Comparison of ENCODE assay signal across 1 cellular context in the genomic region with DNA sequence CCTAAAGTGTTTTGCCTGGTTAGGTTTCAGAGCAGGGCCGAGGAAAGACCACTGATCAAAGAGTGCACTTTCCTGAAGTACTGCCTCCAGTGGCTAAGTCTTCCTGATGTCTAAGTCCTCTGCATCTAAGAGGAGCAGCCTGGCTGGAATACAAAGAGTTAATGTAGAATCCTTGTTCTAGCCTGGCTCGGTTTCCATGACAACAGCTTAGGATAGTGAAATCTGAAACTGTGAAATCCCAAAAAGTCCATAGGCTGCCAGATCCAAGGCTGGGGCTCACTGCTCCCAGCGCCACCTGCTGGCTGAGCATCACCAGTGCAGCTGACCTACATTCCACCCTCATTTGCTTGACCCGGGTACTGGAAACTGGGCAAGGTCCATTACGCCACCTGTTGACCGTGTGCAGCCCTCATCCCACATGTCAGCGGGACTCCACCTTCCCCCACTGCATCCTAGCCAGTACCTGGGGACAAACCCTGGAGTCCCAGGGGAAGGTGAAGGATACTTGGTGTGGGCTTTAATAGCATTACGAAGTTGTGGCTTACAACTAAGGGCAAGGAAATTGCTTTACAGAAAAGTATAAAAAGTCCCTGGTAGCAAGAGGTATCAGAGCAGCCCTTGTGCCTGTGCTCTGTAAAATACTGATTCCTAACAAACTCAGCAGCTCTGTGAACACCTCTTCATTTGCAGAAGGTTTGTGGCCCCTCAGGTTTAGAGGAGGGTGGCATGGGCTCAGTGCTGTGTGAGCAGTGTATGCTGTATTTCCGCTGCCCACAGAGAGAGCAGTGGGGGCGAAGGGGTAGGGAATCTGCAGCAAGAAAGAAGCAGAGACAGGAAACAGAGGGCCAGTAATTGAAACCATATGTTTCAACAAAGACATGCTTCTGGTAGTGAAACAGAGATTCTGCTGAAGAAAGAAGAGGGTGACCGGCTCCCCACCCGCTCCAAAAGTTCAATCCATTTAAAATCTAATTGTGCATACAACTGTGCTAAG.
TF ChIP-seq lines count a peak whose summit lies in the region.

No MANE protein-coding gene starts in this region.

TF ChIP-seq in H1, 55 proteins besides CTCF, POLR2A, EP300 and RAD21:
- TF ChIP-seq SP1 (IDR thresholded peaks at IDR 0.05; ENCODE audit: low read depth, low read length) (peak; percentile 69; the same call in 1 of the 2 replicates), CBX8 (IDR thresholded peaks at IDR 0.05; ENCODE audit: borderline replicate concordance, low read depth, low read length) (no peak), TCF12 (IDR thresholded peaks at IDR 0.05; ENCODE audit: low read depth, low read length) (peak; percentile 87; the same call in 1 of the 2 replicates), TEAD4 (IDR thresholded peaks at IDR 0.05; ENCODE audit: low read depth, low read length) (peak; percentile 98), SIX5 (IDR thresholded peaks at IDR 0.05; ENCODE audit: low read depth, low read length) (peak; percentile 7; the same call in 1 of the 2 replicates), CREB1 (IDR thresholded peaks at IDR 0.05) (peak; percentile 52), RXRA (IDR thresholded peaks at IDR 0.05; ENCODE audit: insufficient read depth, low read depth, low read length) (peak; percentile 77; the same call in 1 of the 2 replicates), CEBPB (IDR thresholded peaks at IDR 0.05; ENCODE audit: low read depth, low read length) (peak; percentile 39; the same call in 1 of the 2 replicates), YY1 (IDR thresholded peaks at IDR 0.05; ENCODE audit: low read depth, low read length) (peak; percentile 76; the same call in 1 of the 2 replicates), HDAC6 (IDR thresholded peaks at IDR 0.05; ENCODE audit: low read depth, low read length) (no peak), KDM1A (IDR thresholded peaks at IDR 0.05; ENCODE audit: borderline replicate concordance, low read length) (peak; percentile 22; the same call in 1 of the 2 replicates), ASH2L (IDR thresholded peaks at IDR 0.05; ENCODE audit: low read length) (no peak), POLR2AphosphoS5 (IDR thresholded peaks at IDR 0.05; ENCODE audit: low read depth, low read length) (peak; percentile 67), CBX5 (IDR thresholded peaks at IDR 0.05; ENCODE audit: low read depth, low read length) (no peak), TAF7 (optimal IDR thresholded peaks at IDR 0.05; ENCODE audit: borderline replicate concordance, low read depth, low read length) (peak; percentile 89), RNF2 (IDR thresholded peaks at IDR 0.05; ENCODE audit: borderline replicate concordance, low read depth, low read length, missing control alignments, poor library complexity, severe bottlenecking) (no peak), RFX5 (IDR thresholded peaks at IDR 0.05; ENCODE audit: borderline replicate concordance, low read depth, low read length) (peak; percentile 65), ZNF274 (IDR thresholded peaks at IDR 0.05; ENCODE audit: borderline replicate concordance, extremely low read depth, low read length) (no peak), GTF2F1 (IDR thresholded peaks at IDR 0.05; ENCODE audit: borderline replicate concordance, low read depth, low read length) (no peak), EGR1 (IDR thresholded peaks at IDR 0.05; ENCODE audit: borderline replicate concordance, low read depth, low read length) (no peak), SUZ12 (IDR thresholded peaks at IDR 0.05; ENCODE audit: low read length) (no peak), HDAC2 (IDR thresholded peaks at IDR 0.05; ENCODE audit: borderline replicate concordance in 1 of 2, low read depth in 2 of 2, low read length in 2 of 2) (peak in 1 of 2 experiments; percentile 30; a peak in 1 of 4 replicates), TAF1 (IDR thresholded peaks at IDR 0.05; ENCODE audit: low read depth, low read length) (no peak), BCL11A (IDR thresholded peaks at IDR 0.05; ENCODE audit: low read depth in 2 of 2, low read length in 2 of 2) (no peak), PHF8 (conservative IDR thresholded peaks at IDR 0.05; ENCODE audit: low read depth, low read length) (no peak), SIN3A (conservative IDR thresholded peaks at IDR 0.05 in 1 of 2, IDR thresholded peaks at IDR 0.05 in 1 of 2; ENCODE audit: low read depth in 1 of 2, low read length in 2 of 2) (peak; percentile 74 to 89; a peak in 2 of 4 replicates), SAP30 (IDR thresholded peaks at IDR 0.05; ENCODE audit: insufficient read depth, insufficient replicate concordance, low read length) (no peak), NANOG (IDR thresholded peaks at IDR 0.05; ENCODE audit: insufficient read depth, low read depth, low read length, poor library complexity, severe bottlenecking) (peak; percentile 47), CTBP2 (IDR thresholded peaks at IDR 0.05; ENCODE audit: borderline replicate concordance, insufficient read depth, insufficient read length, low read length) (no peak), SIRT6 (IDR thresholded peaks at IDR 0.05; ENCODE audit: low read length) (no peak), SP4 (IDR thresholded peaks at IDR 0.05; ENCODE audit: low read length) (no peak; the same call in 1 of the 2 replicates), BRCA1 (IDR thresholded peaks at IDR 0.05; ENCODE audit: low read depth, low read length) (no peak), JUND (IDR thresholded peaks at IDR 0.05; ENCODE audit: low read length) (0 out of 2 replicates have a peak, but pooled peaks have one; percentile 53), CHD2 (IDR thresholded peaks at IDR 0.05; ENCODE audit: low read length) (peak; percentile 41; the same call in 1 of the 2 replicates), TBP (IDR thresholded peaks at IDR 0.05; ENCODE audit: low read depth, low read length) (peak; percentile 52; the same call in 1 of the 2 replicates), RBBP5 (IDR thresholded peaks at IDR 0.05; ENCODE audit: borderline replicate concordance, low read depth, low read length) (no peak)
- TF ChIP-seq, protein P1, sequence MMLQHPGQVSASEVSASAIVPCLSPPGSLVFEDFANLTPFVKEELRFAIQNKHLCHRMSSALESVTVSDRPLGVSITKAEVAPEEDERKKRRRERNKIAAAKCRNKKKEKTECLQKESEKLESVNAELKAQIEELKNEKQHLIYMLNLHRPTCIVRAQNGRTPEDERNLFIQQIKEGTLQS (IDR thresholded peaks at IDR 0.05; ENCODE audit: insufficient read depth, low read depth, low read length) = 0 out of 2 replicates have a peak, but pooled peaks have one; percentile 40
- TF ChIP-seq, protein P2, sequence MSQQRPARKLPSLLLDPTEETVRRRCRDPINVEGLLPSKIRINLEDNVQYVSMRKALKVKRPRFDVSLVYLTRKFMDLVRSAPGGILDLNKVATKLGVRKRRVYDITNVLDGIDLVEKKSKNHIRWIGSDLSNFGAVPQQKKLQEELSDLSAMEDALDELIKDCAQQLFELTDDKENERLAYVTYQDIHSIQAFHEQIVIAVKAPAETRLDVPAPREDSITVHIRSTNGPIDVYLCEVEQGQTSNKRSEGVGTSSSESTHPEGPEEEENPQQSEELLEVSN (IDR thresholded peaks at IDR 0.05) = no peak
- TF ChIP-seq, protein P3, sequence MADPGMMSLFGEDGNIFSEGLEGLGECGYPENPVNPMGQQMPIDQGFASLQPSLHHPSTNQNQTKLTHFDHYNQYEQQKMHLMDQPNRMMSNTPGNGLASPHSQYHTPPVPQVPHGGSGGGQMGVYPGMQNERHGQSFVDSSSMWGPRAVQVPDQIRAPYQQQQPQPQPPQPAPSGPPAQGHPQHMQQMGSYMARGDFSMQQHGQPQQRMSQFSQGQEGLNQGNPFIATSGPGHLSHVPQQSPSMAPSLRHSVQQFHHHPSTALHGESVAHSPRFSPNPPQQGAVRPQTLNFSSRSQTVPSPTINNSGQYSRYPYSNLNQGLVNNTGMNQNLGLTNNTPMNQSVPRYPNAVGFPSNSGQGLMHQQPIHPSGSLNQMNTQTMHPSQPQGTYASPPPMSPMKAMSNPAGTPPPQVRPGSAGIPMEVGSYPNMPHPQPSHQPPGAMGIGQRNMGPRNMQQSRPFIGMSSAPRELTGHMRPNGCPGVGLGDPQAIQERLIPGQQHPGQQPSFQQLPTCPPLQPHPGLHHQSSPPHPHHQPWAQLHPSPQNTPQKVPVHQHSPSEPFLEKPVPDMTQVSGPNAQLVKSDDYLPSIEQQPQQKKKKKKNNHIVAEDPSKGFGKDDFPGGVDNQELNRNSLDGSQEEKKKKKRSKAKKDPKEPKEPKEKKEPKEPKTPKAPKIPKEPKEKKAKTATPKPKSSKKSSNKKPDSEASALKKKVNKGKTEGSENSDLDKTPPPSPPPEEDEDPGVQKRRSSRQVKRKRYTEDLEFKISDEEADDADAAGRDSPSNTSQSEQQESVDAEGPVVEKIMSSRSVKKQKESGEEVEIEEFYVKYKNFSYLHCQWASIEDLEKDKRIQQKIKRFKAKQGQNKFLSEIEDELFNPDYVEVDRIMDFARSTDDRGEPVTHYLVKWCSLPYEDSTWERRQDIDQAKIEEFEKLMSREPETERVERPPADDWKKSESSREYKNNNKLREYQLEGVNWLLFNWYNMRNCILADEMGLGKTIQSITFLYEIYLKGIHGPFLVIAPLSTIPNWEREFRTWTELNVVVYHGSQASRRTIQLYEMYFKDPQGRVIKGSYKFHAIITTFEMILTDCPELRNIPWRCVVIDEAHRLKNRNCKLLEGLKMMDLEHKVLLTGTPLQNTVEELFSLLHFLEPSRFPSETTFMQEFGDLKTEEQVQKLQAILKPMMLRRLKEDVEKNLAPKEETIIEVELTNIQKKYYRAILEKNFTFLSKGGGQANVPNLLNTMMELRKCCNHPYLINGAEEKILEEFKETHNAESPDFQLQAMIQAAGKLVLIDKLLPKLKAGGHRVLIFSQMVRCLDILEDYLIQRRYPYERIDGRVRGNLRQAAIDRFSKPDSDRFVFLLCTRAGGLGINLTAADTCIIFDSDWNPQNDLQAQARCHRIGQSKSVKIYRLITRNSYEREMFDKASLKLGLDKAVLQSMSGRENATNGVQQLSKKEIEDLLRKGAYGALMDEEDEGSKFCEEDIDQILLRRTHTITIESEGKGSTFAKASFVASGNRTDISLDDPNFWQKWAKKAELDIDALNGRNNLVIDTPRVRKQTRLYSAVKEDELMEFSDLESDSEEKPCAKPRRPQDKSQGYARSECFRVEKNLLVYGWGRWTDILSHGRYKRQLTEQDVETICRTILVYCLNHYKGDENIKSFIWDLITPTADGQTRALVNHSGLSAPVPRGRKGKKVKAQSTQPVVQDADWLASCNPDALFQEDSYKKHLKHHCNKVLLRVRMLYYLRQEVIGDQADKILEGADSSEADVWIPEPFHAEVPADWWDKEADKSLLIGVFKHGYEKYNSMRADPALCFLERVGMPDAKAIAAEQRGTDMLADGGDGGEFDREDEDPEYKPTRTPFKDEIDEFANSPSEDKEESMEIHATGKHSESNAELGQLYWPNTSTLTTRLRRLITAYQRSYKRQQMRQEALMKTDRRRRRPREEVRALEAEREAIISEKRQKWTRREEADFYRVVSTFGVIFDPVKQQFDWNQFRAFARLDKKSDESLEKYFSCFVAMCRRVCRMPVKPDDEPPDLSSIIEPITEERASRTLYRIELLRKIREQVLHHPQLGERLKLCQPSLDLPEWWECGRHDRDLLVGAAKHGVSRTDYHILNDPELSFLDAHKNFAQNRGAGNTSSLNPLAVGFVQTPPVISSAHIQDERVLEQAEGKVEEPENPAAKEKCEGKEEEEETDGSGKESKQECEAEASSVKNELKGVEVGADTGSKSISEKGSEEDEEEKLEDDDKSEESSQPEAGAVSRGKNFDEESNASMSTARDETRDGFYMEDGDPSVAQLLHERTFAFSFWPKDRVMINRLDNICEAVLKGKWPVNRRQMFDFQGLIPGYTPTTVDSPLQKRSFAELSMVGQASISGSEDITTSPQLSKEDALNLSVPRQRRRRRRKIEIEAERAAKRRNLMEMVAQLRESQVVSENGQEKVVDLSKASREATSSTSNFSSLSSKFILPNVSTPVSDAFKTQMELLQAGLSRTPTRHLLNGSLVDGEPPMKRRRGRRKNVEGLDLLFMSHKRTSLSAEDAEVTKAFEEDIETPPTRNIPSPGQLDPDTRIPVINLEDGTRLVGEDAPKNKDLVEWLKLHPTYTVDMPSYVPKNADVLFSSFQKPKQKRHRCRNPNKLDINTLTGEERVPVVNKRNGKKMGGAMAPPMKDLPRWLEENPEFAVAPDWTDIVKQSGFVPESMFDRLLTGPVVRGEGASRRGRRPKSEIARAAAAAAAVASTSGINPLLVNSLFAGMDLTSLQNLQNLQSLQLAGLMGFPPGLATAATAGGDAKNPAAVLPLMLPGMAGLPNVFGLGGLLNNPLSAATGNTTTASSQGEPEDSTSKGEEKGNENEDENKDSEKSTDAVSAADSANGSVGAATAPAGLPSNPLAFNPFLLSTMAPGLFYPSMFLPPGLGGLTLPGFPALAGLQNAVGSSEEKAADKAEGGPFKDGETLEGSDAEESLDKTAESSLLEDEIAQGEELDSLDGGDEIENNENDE (IDR thresholded peaks at IDR 0.05; ENCODE audit: insufficient replicate concordance, low read length) = no peak
- TF ChIP-seq, protein P4, sequence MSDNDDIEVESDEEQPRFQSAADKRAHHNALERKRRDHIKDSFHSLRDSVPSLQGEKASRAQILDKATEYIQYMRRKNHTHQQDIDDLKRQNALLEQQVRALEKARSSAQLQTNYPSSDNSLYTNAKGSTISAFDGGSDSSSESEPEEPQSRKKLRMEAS (IDR thresholded peaks at IDR 0.05) = peak; percentile 86
- TF ChIP-seq, protein P5, sequence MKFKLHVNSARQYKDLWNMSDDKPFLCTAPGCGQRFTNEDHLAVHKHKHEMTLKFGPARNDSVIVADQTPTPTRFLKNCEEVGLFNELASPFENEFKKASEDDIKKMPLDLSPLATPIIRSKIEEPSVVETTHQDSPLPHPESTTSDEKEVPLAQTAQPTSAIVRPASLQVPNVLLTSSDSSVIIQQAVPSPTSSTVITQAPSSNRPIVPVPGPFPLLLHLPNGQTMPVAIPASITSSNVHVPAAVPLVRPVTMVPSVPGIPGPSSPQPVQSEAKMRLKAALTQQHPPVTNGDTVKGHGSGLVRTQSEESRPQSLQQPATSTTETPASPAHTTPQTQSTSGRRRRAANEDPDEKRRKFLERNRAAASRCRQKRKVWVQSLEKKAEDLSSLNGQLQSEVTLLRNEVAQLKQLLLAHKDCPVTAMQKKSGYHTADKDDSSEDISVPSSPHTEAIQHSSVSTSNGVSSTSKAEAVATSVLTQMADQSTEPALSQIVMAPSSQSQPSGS (IDR thresholded peaks at IDR 0.05; ENCODE audit: low read length) = peak; percentile 81
